In genomic region chr14:31026076-31026394, GRCh38 we compare ENCODE assay signal across 8 cellular contexts. TPM values are rescaled to one million over a fixed set of nuclear protein-coding genes. Genes with fewer than 3 reads are reported as not detected.
DNase-seq lines count a peak whose midpoint lies in the region; ATAC-seq and TF ChIP-seq lines count a peak whose summit lies in the region.

A gene with protein sequence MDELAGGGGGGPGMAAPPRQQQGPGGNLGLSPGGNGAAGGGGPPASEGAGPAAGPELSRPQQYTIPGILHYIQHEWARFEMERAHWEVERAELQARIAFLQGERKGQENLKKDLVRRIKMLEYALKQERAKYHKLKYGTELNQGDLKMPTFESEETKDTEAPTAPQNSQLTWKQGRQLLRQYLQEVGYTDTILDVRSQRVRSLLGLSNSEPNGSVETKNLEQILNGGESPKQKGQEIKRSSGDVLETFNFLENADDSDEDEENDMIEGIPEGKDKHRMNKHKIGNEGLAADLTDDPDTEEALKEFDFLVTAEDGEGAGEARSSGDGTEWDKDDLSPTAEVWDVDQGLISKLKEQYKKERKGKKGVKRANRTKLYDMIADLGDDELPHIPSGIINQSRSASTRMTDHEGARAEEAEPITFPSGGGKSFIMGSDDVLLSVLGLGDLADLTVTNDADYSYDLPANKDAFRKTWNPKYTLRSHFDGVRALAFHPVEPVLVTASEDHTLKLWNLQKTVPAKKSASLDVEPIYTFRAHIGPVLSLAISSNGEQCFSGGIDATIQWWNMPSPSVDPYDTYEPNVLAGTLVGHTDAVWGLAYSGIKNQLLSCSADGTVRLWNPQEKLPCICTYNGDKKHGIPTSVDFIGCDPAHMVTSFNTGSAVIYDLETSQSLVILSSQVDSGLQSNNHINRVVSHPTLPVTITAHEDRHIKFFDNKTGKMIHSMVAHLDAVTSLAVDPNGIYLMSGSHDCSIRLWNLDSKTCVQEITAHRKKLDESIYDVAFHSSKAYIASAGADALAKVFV (minus strand): TSS chr14:31026379. CDS start chr14:31026185, 194 bp downstream.

- peak within 1 kb of the TSS; percentile 95 for H3K27ac ChIP-seq in CD4-positive, alpha-beta memory T cell (ENCODE audit: low read depth, low read length)
- peak within 1 kb of the TSS; percentile 94 for H3K27ac ChIP-seq in KOPT-K1 (ENCODE audit: low read depth, low read length, poor library complexity, severe bottlenecking)
- H3K27ac ChIP-seq in coronary artery = peak within 1 kb of the TSS; percentile 99 to 100
- peak within 1 kb of the TSS; percentile 98 to 99 for H3K27ac ChIP-seq in uterus

- peak within 1 kb of the TSS; percentile 93 to 100 (median 98) for H3K4me3 Mint-ChIP-seq in CD4-positive, alpha-beta memory T cell
- H3K4me3 Mint-ChIP-seq in mesothelial cell of epicardium = peak within 1 kb of the TSS; percentile 77

- peaks cover 6 to 21% of the 10 kb centered on the region in 2 donors for H3K36me3 Mint-ChIP-seq in CD4-positive, alpha-beta memory T cell
- peaks cover 7% of the 10 kb centered on the region for H3K36me3 Mint-ChIP-seq in mesothelial cell of epicardium

- H3K27me3 Mint-ChIP-seq in CD4-positive, alpha-beta memory T cell = no peaks in the 10 kb centered on the region
- H3K27me3 Mint-ChIP-seq in mesothelial cell of epicardium (ENCODE audit: low read depth) = no peaks in the 10 kb centered on the region

- CTCF ChIA-PET in CD4-positive, alpha-beta memory T cell (lab: Charles Lee; ENCODE audit: partially characterized antibody) = interaction anchor here (0.7 to 1.9 kb wide), 7 partner anchors 13 to 429 kb away, joined by 3 to 5 read pairs (median 3); no protein-coding TSS in a partner anchor

- H3K27me3 ChIP-seq in CD4-positive, alpha-beta memory T cell (ENCODE audit: insufficient read depth, low read length) = no peaks in the 10 kb centered on the region
- H3K27me3 ChIP-seq in uterus = no peaks in the 10 kb centered on the region

- no peaks in the 10 kb centered on the region for H3K36me3 ChIP-seq in CD4-positive, alpha-beta memory T cell (ENCODE audit: insufficient read depth, low read length)
- H3K36me3 ChIP-seq in KOPT-K1 (ENCODE audit: insufficient read depth, low read length) (peaks cover 17% of the 10 kb centered on the region), uterus (no peaks in the 10 kb centered on the region)

- ATAC-seq in GM21447 (IDR thresholded peaks at IDR 0.05; ENCODE audit: unreplicated experiment) (no peak), HG02884 (IDR thresholded peaks at IDR 0.05; ENCODE audit: unreplicated experiment) (no peak), HG03469 (IDR thresholded peaks at IDR 0.05; ENCODE audit: unreplicated experiment) (no peak)

- TF ChIP-seq CTCF in coronary artery (IDR thresholded peaks at IDR 0.05) = no peak
- TF ChIP-seq CTCF in mesothelial cell of epicardium (IDR thresholded peaks at IDR 0.05; ENCODE audit: unreplicated experiment) = no peak
- no peak for TF ChIP-seq CTCF in uterus (IDR thresholded peaks at IDR 0.05)

- POLR2A ChIA-PET in CD4-positive, alpha-beta memory T cell (lab: Charles Lee; ENCODE audit: partially characterized antibody) = interaction anchor here (0.8 to 4.0 kb wide), 15 partner anchors 8 to 1177 kb away, joined by 3 to 68 read pairs (median 4); partner anchors contain the start of genes HEATR5A, HECTD1, NUBPL and RNU6-8

- intact Hi-C loops in CD4-positive, alpha-beta memory T cell (cut with micrococcal nuclease) = loop anchor here (1.0 to 5.0 kb wide), 5 partner anchors 56 to 1051 kb away; partner anchors contain the start of gene ARHGAP5
- intact Hi-C loops in uterus (cut with DNase I; ENCODE audit: low total_unique reads) = no loop called here

- DNase-seq in CD4-positive, alpha-beta memory T cell = no peak
- DNase-seq in coronary artery (ENCODE audit: low spot score) (no peak), mesothelial cell of epicardium (ENCODE audit: low spot score in 2 of 2, unreplicated experiment in 2 of 2) (no peak), uterus (no peak)

- no peaks in the 10 kb centered on the region for H3K9me3 ChIP-seq in CD4-positive, alpha-beta memory T cell (ENCODE audit: control insufficient read depth in 1 of 2, low read length in 2 of 2)
- H3K9me3 ChIP-seq in KOPT-K1 (ENCODE audit: insufficient read depth, low read length, poor library complexity, severe bottlenecking) = no peaks in the 10 kb centered on the region
- H3K9me3 ChIP-seq in uterus = no peaks in the 10 kb centered on the region

- H3K4me3 ChIP-seq in CD4-positive, alpha-beta memory T cell (ENCODE audit: low read length in 2 of 2) = peak within 1 kb of the TSS; percentile 66 to 87
- H3K4me3 ChIP-seq in coronary artery = peak within 1 kb of the TSS; percentile 91
- peak within 1 kb of the TSS; percentile 74 to 80 for H3K4me3 ChIP-seq in uterus

- H3K4me1 ChIP-seq in CD4-positive, alpha-beta memory T cell (ENCODE audit: insufficient read depth, low read length) = peaks cover 31% of the 10 kb centered on the region
- H3K4me1 ChIP-seq in uterus = peaks cover 0 to 8% of the 10 kb centered on the region in 2 donors

- TF ChIP-seq POLR2A in uterus (IDR thresholded peaks at IDR 0.05) = no peak

- H3K27ac Mint-ChIP-seq in CD4-positive, alpha-beta memory T cell = peak within 1 kb of the TSS; percentile 96 to 99 (median 99)
- peak within 1 kb of the TSS; percentile 97 for H3K27ac Mint-ChIP-seq in mesothelial cell of epicardium

- H3K4me1 Mint-ChIP-seq in CD4-positive, alpha-beta memory T cell = peaks cover 40 to 64% (median 46%) of the 10 kb centered on the region in 4 donors
- H3K4me1 Mint-ChIP-seq in mesothelial cell of epicardium = peaks cover 33% of the 10 kb centered on the region

- H3K9me3 Mint-ChIP-seq in CD4-positive, alpha-beta memory T cell = no peaks in the 10 kb centered on the region
- peaks cover 6% of the 10 kb centered on the region for H3K9me3 Mint-ChIP-seq in mesothelial cell of epicardium

RNA-seq across cellular contexts. Expression of the gene that starts here (rescaled TPM):
- total RNA-seq in CD4-positive, alpha-beta memory T cell = 10 to 100 TPM; 22.0 to 26.2 TPM
- 1 to 10 TPM; 2.3 to 6.2 TPM for polyA plus RNA-seq in CD4-positive, alpha-beta memory T cell
- total RNA-seq in mesothelial cell of epicardium (58.1 to 60.6 TPM (median 59.9 TPM) in 3 replicates), uterus (10 to 100 TPM; 25.9 to 82.0 (median 65.0) TPM)
